1 cellular context compared by ENCODE assay signal in the genomic region with DNA sequence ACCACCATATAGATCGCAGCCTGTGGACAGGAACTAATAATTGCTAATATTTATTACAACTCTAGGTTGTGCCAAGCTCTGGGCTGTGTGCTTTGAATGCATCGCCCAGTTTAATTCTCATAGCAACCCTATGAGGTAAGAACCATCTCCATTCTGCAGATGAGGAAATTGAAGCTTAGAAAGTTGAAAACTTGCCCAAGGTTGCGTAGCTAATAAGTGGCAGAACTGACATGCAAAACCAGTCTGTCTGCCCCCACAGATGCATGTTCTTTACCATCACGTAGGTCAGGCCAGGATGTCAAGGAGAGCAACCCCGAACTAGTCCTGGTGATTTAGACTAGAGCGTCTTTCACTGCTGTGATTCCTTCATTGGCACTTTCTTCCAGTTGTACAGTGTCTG.
TF ChIP-seq lines count a peak whose summit lies in the region.

No MANE protein-coding gene starts in this region.

TF ChIP-seq in GM23338, 12 proteins besides CTCF, POLR2A, EP300 and RAD21:
- TF ChIP-seq EZH2phosphoT487 (IDR thresholded peaks at IDR 0.05; ENCODE audit: unreplicated experiment), result no peak
- TF ChIP-seq ZNF114 (CRISPR knock-in tag; IDR thresholded peaks at IDR 0.05), result no peak
- TF ChIP-seq, protein P1, sequence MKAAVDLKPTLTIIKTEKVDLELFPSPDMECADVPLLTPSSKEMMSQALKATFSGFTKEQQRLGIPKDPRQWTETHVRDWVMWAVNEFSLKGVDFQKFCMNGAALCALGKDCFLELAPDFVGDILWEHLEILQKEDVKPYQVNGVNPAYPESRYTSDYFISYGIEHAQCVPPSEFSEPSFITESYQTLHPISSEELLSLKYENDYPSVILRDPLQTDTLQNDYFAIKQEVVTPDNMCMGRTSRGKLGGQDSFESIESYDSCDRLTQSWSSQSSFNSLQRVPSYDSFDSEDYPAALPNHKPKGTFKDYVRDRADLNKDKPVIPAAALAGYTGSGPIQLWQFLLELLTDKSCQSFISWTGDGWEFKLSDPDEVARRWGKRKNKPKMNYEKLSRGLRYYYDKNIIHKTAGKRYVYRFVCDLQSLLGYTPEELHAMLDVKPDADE (IDR thresholded peaks at IDR 0.05), result no peak
- no peak for TF ChIP-seq EZH2 (IDR thresholded peaks at IDR 0.05; ENCODE audit: low read depth, unreplicated experiment)
- TF ChIP-seq, protein P2, sequence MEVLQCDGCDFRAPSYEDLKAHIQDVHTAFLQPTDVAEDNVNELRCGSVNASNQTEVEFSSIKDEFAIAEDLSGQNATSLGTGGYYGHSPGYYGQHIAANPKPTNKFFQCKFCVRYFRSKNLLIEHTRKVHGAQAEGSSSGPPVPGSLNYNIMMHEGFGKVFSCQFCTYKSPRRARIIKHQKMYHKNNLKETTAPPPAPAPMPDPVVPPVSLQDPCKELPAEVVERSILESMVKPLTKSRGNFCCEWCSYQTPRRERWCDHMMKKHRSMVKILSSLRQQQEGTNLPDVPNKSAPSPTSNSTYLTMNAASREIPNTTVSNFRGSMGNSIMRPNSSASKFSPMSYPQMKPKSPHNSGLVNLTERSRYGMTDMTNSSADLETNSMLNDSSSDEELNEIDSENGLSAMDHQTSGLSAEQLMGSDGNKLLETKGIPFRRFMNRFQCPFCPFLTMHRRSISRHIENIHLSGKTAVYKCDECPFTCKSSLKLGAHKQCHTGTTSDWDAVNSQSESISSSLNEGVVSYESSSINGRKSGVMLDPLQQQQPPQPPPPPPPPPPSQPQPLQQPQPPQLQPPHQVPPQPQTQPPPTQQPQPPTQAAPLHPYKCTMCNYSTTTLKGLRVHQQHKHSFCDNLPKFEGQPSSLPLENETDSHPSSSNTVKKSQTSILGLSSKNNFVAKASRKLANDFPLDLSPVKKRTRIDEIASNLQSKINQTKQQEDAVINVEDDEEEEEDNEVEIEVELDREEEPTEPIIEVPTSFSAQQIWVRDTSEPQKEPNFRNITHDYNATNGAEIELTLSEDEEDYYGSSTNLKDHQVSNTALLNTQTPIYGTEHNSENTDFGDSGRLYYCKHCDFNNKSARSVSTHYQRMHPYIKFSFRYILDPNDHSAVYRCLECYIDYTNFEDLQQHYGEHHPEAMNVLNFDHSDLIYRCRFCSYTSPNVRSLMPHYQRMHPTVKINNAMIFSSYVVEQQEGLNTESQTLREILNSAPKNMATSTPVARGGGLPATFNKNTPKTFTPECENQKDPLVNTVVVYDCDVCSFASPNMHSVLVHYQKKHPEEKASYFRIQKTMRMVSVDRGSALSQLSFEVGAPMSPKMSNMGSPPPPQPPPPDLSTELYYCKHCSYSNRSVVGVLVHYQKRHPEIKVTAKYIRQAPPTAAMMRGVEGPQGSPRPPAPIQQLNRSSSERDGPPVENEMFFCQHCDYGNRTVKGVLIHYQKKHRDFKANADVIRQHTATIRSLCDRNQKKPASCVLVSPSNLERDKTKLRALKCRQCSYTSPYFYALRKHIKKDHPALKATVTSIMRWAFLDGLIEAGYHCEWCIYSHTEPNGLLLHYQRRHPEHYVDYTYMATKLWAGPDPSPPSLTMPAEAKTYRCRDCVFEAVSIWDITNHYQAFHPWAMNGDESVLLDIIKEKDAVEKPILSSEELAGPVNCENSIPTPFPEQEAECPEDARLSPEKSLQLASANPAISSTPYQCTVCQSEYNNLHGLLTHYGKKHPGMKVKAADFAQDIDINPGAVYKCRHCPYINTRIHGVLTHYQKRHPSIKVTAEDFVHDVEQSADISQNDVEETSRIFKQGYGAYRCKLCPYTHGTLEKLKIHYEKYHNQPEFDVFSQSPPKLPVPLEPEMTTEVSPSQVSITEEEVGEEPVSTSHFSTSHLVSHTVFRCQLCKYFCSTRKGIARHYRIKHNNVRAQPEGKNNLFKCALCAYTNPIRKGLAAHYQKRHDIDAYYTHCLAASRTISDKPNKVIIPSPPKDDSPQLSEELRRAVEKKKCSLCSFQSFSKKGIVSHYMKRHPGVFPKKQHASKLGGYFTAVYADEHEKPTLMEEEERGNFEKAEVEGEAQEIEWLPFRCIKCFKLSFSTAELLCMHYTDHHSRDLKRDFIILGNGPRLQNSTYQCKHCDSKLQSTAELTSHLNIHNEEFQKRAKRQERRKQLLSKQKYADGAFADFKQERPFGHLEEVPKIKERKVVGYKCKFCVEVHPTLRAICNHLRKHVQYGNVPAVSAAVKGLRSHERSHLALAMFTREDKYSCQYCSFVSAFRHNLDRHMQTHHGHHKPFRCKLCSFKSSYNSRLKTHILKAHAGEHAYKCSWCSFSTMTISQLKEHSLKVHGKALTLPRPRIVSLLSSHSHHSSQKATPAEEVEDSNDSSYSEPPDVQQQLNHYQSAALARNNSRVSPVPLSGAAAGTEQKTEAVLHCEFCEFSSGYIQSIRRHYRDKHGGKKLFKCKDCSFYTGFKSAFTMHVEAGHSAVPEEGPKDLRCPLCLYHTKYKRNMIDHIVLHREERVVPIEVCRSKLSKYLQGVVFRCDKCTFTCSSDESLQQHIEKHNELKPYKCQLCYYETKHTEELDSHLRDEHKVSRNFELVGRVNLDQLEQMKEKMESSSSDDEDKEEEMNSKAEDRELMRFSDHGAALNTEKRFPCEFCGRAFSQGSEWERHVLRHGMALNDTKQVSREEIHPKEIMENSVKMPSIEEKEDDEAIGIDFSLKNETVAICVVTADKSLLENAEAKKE (CRISPR knock-in tag; IDR thresholded peaks at IDR 0.05), result no peak
- TF ChIP-seq CREB1 (CRISPR knock-in tag; IDR thresholded peaks at IDR 0.05; ENCODE audit: low read depth), result no peak
- no peak for TF ChIP-seq NANOG (IDR thresholded peaks at IDR 0.05; ENCODE audit: borderline replicate concordance)
- TF ChIP-seq, protein P3, sequence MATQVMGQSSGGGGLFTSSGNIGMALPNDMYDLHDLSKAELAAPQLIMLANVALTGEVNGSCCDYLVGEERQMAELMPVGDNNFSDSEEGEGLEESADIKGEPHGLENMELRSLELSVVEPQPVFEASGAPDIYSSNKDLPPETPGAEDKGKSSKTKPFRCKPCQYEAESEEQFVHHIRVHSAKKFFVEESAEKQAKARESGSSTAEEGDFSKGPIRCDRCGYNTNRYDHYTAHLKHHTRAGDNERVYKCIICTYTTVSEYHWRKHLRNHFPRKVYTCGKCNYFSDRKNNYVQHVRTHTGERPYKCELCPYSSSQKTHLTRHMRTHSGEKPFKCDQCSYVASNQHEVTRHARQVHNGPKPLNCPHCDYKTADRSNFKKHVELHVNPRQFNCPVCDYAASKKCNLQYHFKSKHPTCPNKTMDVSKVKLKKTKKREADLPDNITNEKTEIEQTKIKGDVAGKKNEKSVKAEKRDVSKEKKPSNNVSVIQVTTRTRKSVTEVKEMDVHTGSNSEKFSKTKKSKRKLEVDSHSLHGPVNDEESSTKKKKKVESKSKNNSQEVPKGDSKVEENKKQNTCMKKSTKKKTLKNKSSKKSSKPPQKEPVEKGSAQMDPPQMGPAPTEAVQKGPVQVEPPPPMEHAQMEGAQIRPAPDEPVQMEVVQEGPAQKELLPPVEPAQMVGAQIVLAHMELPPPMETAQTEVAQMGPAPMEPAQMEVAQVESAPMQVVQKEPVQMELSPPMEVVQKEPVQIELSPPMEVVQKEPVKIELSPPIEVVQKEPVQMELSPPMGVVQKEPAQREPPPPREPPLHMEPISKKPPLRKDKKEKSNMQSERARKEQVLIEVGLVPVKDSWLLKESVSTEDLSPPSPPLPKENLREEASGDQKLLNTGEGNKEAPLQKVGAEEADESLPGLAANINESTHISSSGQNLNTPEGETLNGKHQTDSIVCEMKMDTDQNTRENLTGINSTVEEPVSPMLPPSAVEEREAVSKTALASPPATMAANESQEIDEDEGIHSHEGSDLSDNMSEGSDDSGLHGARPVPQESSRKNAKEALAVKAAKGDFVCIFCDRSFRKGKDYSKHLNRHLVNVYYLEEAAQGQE (IDR thresholded peaks at IDR 0.05; ENCODE audit: unreplicated experiment), result no peak
- TF ChIP-seq JUNB (IDR thresholded peaks at IDR 0.05; ENCODE audit: unreplicated experiment), result no peak
- TF ChIP-seq POLR2AphosphoS5 (IDR thresholded peaks at IDR 0.05; ENCODE audit: low read depth), result no peak
- no peak for TF ChIP-seq STAT1 (IDR thresholded peaks at IDR 0.05; ENCODE audit: unreplicated experiment)
- no peak for TF ChIP-seq ZNF331 (CRISPR knock-in tag; IDR thresholded peaks at IDR 0.05; ENCODE audit: low read depth)
